17 cellular contexts compared by ENCODE assay signal in genomic region chr4:142331132-142331531, GRCh38.
A peak's percentile ranks its signal among the peaks of the same experiment; 100 is the strongest.
DNase-seq lines count a peak whose midpoint lies in the region; TF ChIP-seq lines count a peak whose summit lies in the region.
"Had no signal": no experiment of that assay in that cellular context is flagged by ENCODE, and none has a peak within 500 bp of the region (broad histone marks: within the 10 kb centered on the region; RNA-seq: fewer than 3 reads in every experiment).

No MANE protein-coding gene starts in this region.

- H3K9me3 ChIP-seq in adrenal gland (replicated peaks in 1 of 3) (no peaks in the 10 kb centered on the region), left ventricle myocardium inferior (replicated peaks) (peaks cover 8% of the 10 kb centered on the region)
- no peaks in the 10 kb centered on the region for H3K9me3 ChIP-seq in effector memory CD4-positive, alpha-beta T cell (ENCODE audit: control insufficient read depth, low read length)

- DNase-seq in DMS53 (lab: John Stamatoyannopoulos, UW), result peak; percentile 3
- no peak for DNase-seq in DMS53 treated with DMSO at 0.1 percent for 48 hours (lab: John Stamatoyannopoulos, UW; ENCODE audit: unreplicated experiment)
- peak in 6 of 7 donors; percentile 17 to 78 (median 30) for DNase-seq in adrenal gland
- DNase-seq in left ventricle myocardium inferior, result peak; percentile 26
- peak; percentile 24 for DNase-seq in stromal cell of bone marrow (ENCODE audit: low read depth)
- DNase-seq in SHP77 (lab: John Stamatoyannopoulos, UW), result no peak
- DNase-seq in effector memory CD4-positive, alpha-beta T cell, result no peak
- DNase-seq in activated gamma-delta T cell treated with Interleukin-2 at 50 U/mL for 16 hours, result no peak
- DNase-seq: activated CD4-positive, alpha-beta T cell treated with anti-CD3 and anti-CD28 coated beads for 4 hours; activated T-cell treated with anti-CD3 and anti-CD28 coated beads for 4 hours; effector CD8-positive, alpha-beta T cell; NCI-H2171; NK-92 treated with Interleukin-12 subunit alpha and Interleukin-12 subunit beta, amount 100 ng/mL, for 24 hours; stimulated activated CD4-positive, alpha-beta T cell treated with anti-CD3 and anti-CD28 coated beads, Interleukin-12 subunit alpha, Interleukin-12 subunit beta, amount 100 ng/mL, for 4 hours; stimulated activated naive B cell treated with anti-CD40 and anti-IgM and Interleukin-4, amounts not matched to agents 10 μg/mL and 1 μg/mL and 100 μg/mL, for 72 hours; T-helper 9 cell had no signal

- no peaks in the 10 kb centered on the region for H3K27me3 ChIP-seq in adrenal gland
- no peaks in the 10 kb centered on the region for H3K27me3 ChIP-seq in left ventricle myocardium inferior (ENCODE audit: low read depth)
- no peaks in the 10 kb centered on the region for H3K27me3 ChIP-seq in effector memory CD4-positive, alpha-beta T cell (replicated peaks; ENCODE audit: control insufficient read depth, insufficient read depth, low read length, poor library complexity, severe bottlenecking)

- H3K4me1 ChIP-seq in adrenal gland (replicated peaks in 1 of 2) (no peaks in the 10 kb centered on the region), left ventricle myocardium inferior (peaks cover 54% of the 10 kb centered on the region)
- H3K4me1 ChIP-seq in effector memory CD4-positive, alpha-beta T cell (ENCODE audit: control insufficient read depth, insufficient read depth, low read length, poor library complexity, severe bottlenecking), result peaks cover 9% of the 10 kb centered on the region

- WGBS in adrenal gland, 4 donors, result 64 to 89% (median 78%) methylated on average over 4 of the region's 4 CpGs

- H3K4me3 ChIP-seq in adrenal gland (no peak overlapping the region), left ventricle myocardium inferior (peak overlapping the region; percentile 22)
- H3K4me3 ChIP-seq in effector memory CD4-positive, alpha-beta T cell (ENCODE audit: insufficient read depth, low read depth, low read length, poor library complexity, severe bottlenecking), result no peak overlapping the region

- H3K36me3 ChIP-seq in adrenal gland (replicated peaks in 1 of 2), result no peaks in the 10 kb centered on the region
- H3K36me3 ChIP-seq in left ventricle myocardium inferior, result peaks cover 4% of the 10 kb centered on the region
- H3K36me3 ChIP-seq in effector memory CD4-positive, alpha-beta T cell (ENCODE audit: control insufficient read depth, insufficient read depth, low read length), result no peaks in the 10 kb centered on the region

- intact Hi-C loops in adrenal gland (cut with DNase I), result no loop called here
- intact Hi-C loops in left ventricle myocardium inferior (cut with micrococcal nuclease), result no loop called here

- TF ChIP-seq POLR2A in adrenal gland (IDR thresholded peaks at IDR 0.05), result no peak

- TF ChIP-seq CTCF in adrenal gland (IDR thresholded peaks at IDR 0.05) (no peak), left ventricle myocardium inferior (IDR thresholded peaks at IDR 0.05; ENCODE audit: borderline replicate concordance) (no peak)

- H3K27ac ChIP-seq in adrenal gland (peak overlapping the region in 2 of 5 donors; percentile 28 to 72), left ventricle myocardium inferior (replicated peaks) (peak overlapping the region; percentile 74)
- H3K27ac ChIP-seq in effector memory CD4-positive, alpha-beta T cell (ENCODE audit: insufficient read depth, low read length, poor library complexity, severe bottlenecking), result no peak overlapping the region
- H3K27ac ChIP-seq: C4-2B had no signal

Comparison
In these comparisons a context has a peak if more than half of its experiments do, and no peak if none do; other contexts are left out.
1. DNase-seq: peak in DMS53 (single experiment), adrenal gland (6 of 7), left ventricle myocardium inferior (single experiment) and stromal cell of bone marrow (single experiment); none in DMS53 treated with DMSO at 0.1 percent for 48 hours (single experiment), SHP77 (0 of 2), effector memory CD4-positive, alpha-beta T cell (0 of 3) and activated gamma-delta T cell treated with Interleukin-2 at 50 U/mL for 16 hours (single experiment).